In genomic region chr6:7106752-7107577, GRCh38 we compare ENCODE assay signal across 8 cellular contexts. TPM values are rescaled to one million over a fixed set of nuclear protein-coding genes. Genes with fewer than 3 reads are reported as not detected.
DNase-seq lines count a peak whose midpoint lies in the region; ATAC-seq and TF ChIP-seq lines count a peak whose summit lies in the region.

No MANE protein-coding gene starts in this region.

- H3K27me3 Mint-ChIP-seq in Caco-2 (ENCODE audit: insufficient read depth, unreplicated experiment), result no peaks in the 10 kb centered on the region
- peaks cover 1% of the 10 kb centered on the region for H3K27me3 Mint-ChIP-seq in activated CD4-positive, alpha-beta T cell treated with anti-CD3 and anti-CD28 coated beads, Interleukin-2, amount 10 ng/mL, durations not matched to agents 7 days and 5 days

- ATAC-seq in GM21367 (IDR thresholded peaks at IDR 0.05; ENCODE audit: unreplicated experiment), result peak; percentile 17

- peak overlapping the region; percentile 82 for H3K27ac Mint-ChIP-seq in Caco-2 (ENCODE audit: unreplicated experiment)
- H3K27ac Mint-ChIP-seq in activated CD4-positive, alpha-beta T cell treated with anti-CD3 and anti-CD28 coated beads, Interleukin-2, amount 10 ng/mL, durations not matched to agents 7 days and 5 days, result peak overlapping the region; percentile 95

- CTCF ChIA-PET in Caco-2 (lab: Charles Lee), result interaction anchor here (0.5 kb wide), 1 partner anchor 385 kb away, joined by 3 read pairs; no protein-coding TSS in a partner anchor
- CTCF ChIA-PET in activated CD4-positive, alpha-beta T cell treated with anti-CD3 and anti-CD28 coated beads, Interleukin-2, amount 10 ng/mL, durations not matched to agents 7 days and 5 days (lab: Charles Lee), result interaction anchor here (0.6 to 1.5 kb wide), 3 partner anchors 10 to 54 kb away, joined by 4 to 5 read pairs (median 4); no protein-coding TSS in a partner anchor

- H3K36me3 Mint-ChIP-seq in Caco-2 (ENCODE audit: insufficient read depth, unreplicated experiment), result peaks cover 7% of the 10 kb centered on the region
- H3K36me3 Mint-ChIP-seq in activated CD4-positive, alpha-beta T cell treated with anti-CD3 and anti-CD28 coated beads, Interleukin-2, amount 10 ng/mL, durations not matched to agents 7 days and 5 days (ENCODE audit: low read depth), result peaks cover 10% of the 10 kb centered on the region

- H3K9me3 ChIP-seq in Caco-2, result no peaks in the 10 kb centered on the region
- H3K9me3 ChIP-seq in mucosa of stomach (ENCODE audit: control insufficient read depth, low read length), result no peaks in the 10 kb centered on the region

- peak overlapping the region; percentile 83 for H3K9ac ChIP-seq in mucosa of stomach (ENCODE audit: low read length)

- H3K4me1 Mint-ChIP-seq in Caco-2 (ENCODE audit: low read depth, unreplicated experiment), result peaks cover 6% of the 10 kb centered on the region
- peaks cover 31% of the 10 kb centered on the region for H3K4me1 Mint-ChIP-seq in activated CD4-positive, alpha-beta T cell treated with anti-CD3 and anti-CD28 coated beads, Interleukin-2, amount 10 ng/mL, durations not matched to agents 7 days and 5 days

- H3K4me1 ChIP-seq in Caco-2 (peaks cover 17% of the 10 kb centered on the region), mucosa of stomach (ENCODE audit: control insufficient read depth, insufficient read depth, low read length) (peaks cover 5% of the 10 kb centered on the region)

- TSS peak; percentile 63 for BruUV-seq in Caco-2 (replicated peaks; lab: Mats Ljungman, UMichigan)

- peak overlapping the region; percentile 63 for H3K4me3 ChIP-seq in Caco-2 (ENCODE audit: low read depth, low read length)
- H3K4me3 ChIP-seq in mucosa of stomach (ENCODE audit: low read length), result peak overlapping the region; percentile 69

- H3K27me3 ChIP-seq in Caco-2 (replicated peaks; ENCODE audit: control insufficient read depth, insufficient read depth, low read length) (no peaks in the 10 kb centered on the region), mucosa of stomach (ENCODE audit: control insufficient read depth, insufficient read depth, low read length) (no peaks in the 10 kb centered on the region)

- TF ChIP-seq CTCF in Caco-2 (IDR thresholded peaks at IDR 0.05; ENCODE audit: insufficient read depth in 1 of 2, low read depth in 1 of 2, low read length in 1 of 2, severe bottlenecking in 1 of 2, unreplicated experiment in 1 of 2), result peak in 1 of 2 experiments; percentile 42

- H3K36me3 ChIP-seq in Caco-2 (ENCODE audit: control insufficient read depth, insufficient read depth, low read length) (no peaks in the 10 kb centered on the region), mucosa of stomach (ENCODE audit: control insufficient read depth, insufficient read depth, low read length) (no peaks in the 10 kb centered on the region)

- peak overlapping the region; percentile 68 for H3K4me3 Mint-ChIP-seq in Caco-2 (ENCODE audit: unreplicated experiment)
- H3K4me3 Mint-ChIP-seq in activated CD4-positive, alpha-beta T cell treated with anti-CD3 and anti-CD28 coated beads, Interleukin-2, amount 10 ng/mL, durations not matched to agents 7 days and 5 days, result peak overlapping the region; percentile 82

- intact Hi-C loops in Caco-2 (cut with micrococcal nuclease; ENCODE audit: unreplicated experiment), result loop anchor here (2.0 to 5.0 kb wide), 3 partner anchors 34 to 135 kb away; no protein-coding TSS in a partner anchor

- POLR2A ChIA-PET in Caco-2 (lab: Charles Lee), result interaction anchor here (0.6 kb wide), 1 partner anchor 61 kb away, joined by 3 read pairs; no protein-coding TSS in a partner anchor
- POLR2A ChIA-PET in activated CD4-positive, alpha-beta T cell treated with anti-CD3 and anti-CD28 coated beads, Interleukin-2, amount 10 ng/mL, durations not matched to agents 7 days and 5 days (lab: Charles Lee), result no interaction called here

- no peaks in the 10 kb centered on the region for H3K9me3 Mint-ChIP-seq in Caco-2 (ENCODE audit: unreplicated experiment)
- H3K9me3 Mint-ChIP-seq in activated CD4-positive, alpha-beta T cell treated with anti-CD3 and anti-CD28 coated beads, Interleukin-2, amount 10 ng/mL, durations not matched to agents 7 days and 5 days, result no peaks in the 10 kb centered on the region

- DNase-seq in Caco-2 (peak; percentile 62), HuH-7.5 (ENCODE audit: low spot score) (peak; percentile 50), T1000 (lab: John Stamatoyannopoulos, UW) (no peak)
- DNase-seq in activated CD4-positive, alpha-beta T cell treated with anti-CD3 and anti-CD28 coated beads, Interleukin-2, amount 10 ng/mL, durations not matched to agents 7 days and 5 days, result peak; percentile 58
- peak; percentile 53 for DNase-seq in effector CD8-positive, alpha-beta T cell (lab: John Stamatoyannopoulos, UW)
- peak; percentile 73 for DNase-seq in stimulated activated naive CD4-positive, alpha-beta T cell treated with Interleukin-2 at 50 U/mL for 16 hours (lab: John Stamatoyannopoulos, UW)

RNA-seq across cellular contexts. Expression of gene RREB1, which starts 0.8 kb away (rescaled TPM):
- 48.6 and 51.1 TPM in 2 replicates for total RNA-seq in Caco-2 (2022)
- 10 to 100 TPM; 27.2 to 30.1 TPM for total RNA-seq in activated CD4-positive, alpha-beta T cell treated with anti-CD3 and anti-CD28 coated beads, Interleukin-2, amount 10 ng/mL, durations not matched to agents 7 days and 5 days
